ENCODE assay signal across 15 cellular contexts in genomic region chr12:110426300-110426910, GRCh38.
"Had no signal": no experiment of that assay in that cellular context is flagged by ENCODE, and none has a peak within 500 bp of the region (broad histone marks: within the 10 kb centered on the region; RNA-seq: fewer than 3 reads in every experiment).

No MANE protein-coding gene starts in this region.

- H3K9me3 ChIP-seq: ascending aorta, breast epithelium, prostate gland, upper lobe of right lung had no signal

- H3K4me3 ChIP-seq: ascending aorta, breast epithelium, prostate gland, smooth muscle cell, upper lobe of right lung had no signal

- H3K27me3 Mint-ChIP-seq: stimulated activated naive CD8-positive, alpha-beta T cell treated with anti-CD3 and anti-CD28 coated beads, Interleukin-15, Interleukin-2, amounts not matched to agents 100 ng/mL and 50 ng/mL, for 24 hours had no signal

- H3K27me3 ChIP-seq: ascending aorta, breast epithelium, upper lobe of right lung had no signal

- H3K36me3 ChIP-seq: ascending aorta, breast epithelium, prostate gland, upper lobe of right lung had no signal

- ATAC-seq: left lobe of liver, right cardiac atrium, upper lobe of right lung had no signal

- H3K27ac ChIP-seq: ascending aorta, breast epithelium, upper lobe of right lung had no signal

- H3K4me2 ChIP-seq: smooth muscle cell had no signal

- H3K4me1 ChIP-seq: ascending aorta, breast epithelium, prostate gland had no signal

- H3K27ac Mint-ChIP-seq: activated CD4-positive, alpha-beta T cell treated with anti-CD3 and anti-CD28 coated beads, Interleukin-2, amount 10 ng/mL, durations not matched to agents 7 days and 5 days; stimulated activated naive CD8-positive, alpha-beta T cell treated with anti-CD3 and anti-CD28 coated beads, Interleukin-15, Interleukin-2, amounts not matched to agents 100 ng/mL and 50 ng/mL, for 24 hours had no signal

- H3K9me3 Mint-ChIP-seq: activated CD4-positive, alpha-beta T cell treated with anti-CD3 and anti-CD28 coated beads, Interleukin-2, amount 10 ng/mL, durations not matched to agents 7 days and 5 days; stimulated activated naive CD8-positive, alpha-beta T cell treated with anti-CD3 and anti-CD28 coated beads, Interleukin-15, Interleukin-2, amounts not matched to agents 100 ng/mL and 50 ng/mL, for 24 hours had no signal

- H3K4me3 Mint-ChIP-seq: activated CD4-positive, alpha-beta T cell treated with anti-CD3 and anti-CD28 coated beads, Interleukin-2, amount 10 ng/mL, durations not matched to agents 7 days and 5 days; stimulated activated naive CD8-positive, alpha-beta T cell treated with anti-CD3 and anti-CD28 coated beads, Interleukin-15, Interleukin-2, amounts not matched to agents 100 ng/mL and 50 ng/mL, for 24 hours had no signal

- DNase-seq: activated CD4-positive, alpha-beta T cell treated with anti-CD3 and anti-CD28 coated beads, Interleukin-2, amount 10 ng/mL, durations not matched to agents 7 days and 5 days; activated CD8-positive, alpha-beta memory T cell treated with anti-CD3 and anti-CD28 coated beads for 24 hours; cerebellar nuclear complex; effector CD8-positive, alpha-beta T cell; midbrain; right cardiac atrium; stimulated activated CD4-positive, alpha-beta T cell treated with anti-CD3 and anti-CD28 coated beads, Interleukin-4, amount 100 ng/mL, for 4 hours; T-helper 9 cell; upper lobe of right lung had no signal
